In the genomic region with DNA sequence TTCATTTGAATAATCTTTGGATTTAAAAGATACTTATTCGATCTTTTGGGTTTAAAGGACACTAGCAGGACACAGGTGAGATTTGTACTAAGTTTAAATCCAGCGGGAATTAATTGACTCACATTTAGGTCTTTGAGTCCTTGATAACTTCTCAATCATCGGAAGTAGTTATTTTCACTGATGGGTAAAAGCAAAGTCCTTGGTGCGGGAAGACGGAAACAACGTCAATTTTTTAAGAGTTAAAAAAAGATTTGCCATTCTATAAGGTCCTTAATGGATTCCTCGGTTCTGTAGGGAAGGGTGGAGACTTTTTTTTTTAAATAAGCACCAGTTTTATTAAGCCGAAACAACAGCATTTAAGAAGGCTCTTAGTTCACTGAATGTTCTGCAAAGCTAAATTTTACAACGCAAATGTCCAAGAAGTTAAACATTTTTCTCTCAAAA, we compare ENCODE assay signal across 8 cellular contexts. TPM values are rescaled to one million over a fixed set of nuclear protein-coding genes. Genes with fewer than 3 reads are reported as not detected.
DNase-seq lines count a peak whose midpoint lies in the region; ATAC-seq, FAIRE-seq and TF ChIP-seq lines count a peak whose summit lies in the region.

No MANE protein-coding gene starts in this region.

- no peak for TF ChIP-seq CTCF in K562 (IDR thresholded peaks at IDR 0.05 in 2 of 3, conservative IDR thresholded peaks at IDR 0.05 in 1 of 3; ENCODE audit: insufficient read depth in 2 of 3, low read depth in 1 of 3, low read length in 3 of 3)
- no peak for TF ChIP-seq CTCF in nephron progenitor cell (IDR thresholded peaks at IDR 0.05)
- TF ChIP-seq CTCF in GM10248 (IDR thresholded peaks at IDR 0.05; ENCODE audit: control extremely low read depth, extremely low read depth, low read depth, missing control alignments): no peak

- intact Hi-C loops in activated naive CD4-positive, alpha-beta T cell treated with anti-CD3 and anti-CD28 coated beads for 36 hours (cut with micrococcal nuclease): loop anchor here (1.0 to 2.0 kb wide), 5 partner anchors 23 to 115 kb away; no protein-coding TSS in a partner anchor
- intact Hi-C loops in K562 (cut with micrococcal nuclease): loop anchor here (5.0 kb wide), 2 partner anchors 125 to 315 kb away; no protein-coding TSS in a partner anchor

- no peak overlapping the region for H2AFZ ChIP-seq in K562 (ENCODE audit: low read depth, low read length)

- no peak for DNase-seq in activated naive CD4-positive, alpha-beta T cell treated with anti-CD3 and anti-CD28 coated beads for 36 hours
- no peak for DNase-seq in activated naive CD4-positive, alpha-beta T cell treated with Interleukin-2 at 50 U/mL for 16 hours
- DNase-seq in K562 (ENCODE audit: extremely low read depth in 1 of 4, low spot score in 3 of 4): no peak
- no peak for DNase-seq in nephron progenitor cell
- DNase-seq in 8988T: no peak
- DNase-seq in GM10248 (ENCODE audit: extremely low spot score): no peak

- peaks cover 41% of the 10 kb centered on the region for H3K36me3 Mint-ChIP-seq in activated naive CD4-positive, alpha-beta T cell treated with anti-CD3 and anti-CD28 coated beads for 36 hours (ENCODE audit: low read depth)
- peaks cover 19% of the 10 kb centered on the region for H3K36me3 Mint-ChIP-seq in nephron progenitor cell (ENCODE audit: low read depth)

- peaks cover 5 to 30% of the 10 kb centered on the region in 2 experiments; a peak in 4 of 5 replicates for H3K4me1 ChIP-seq in K562 (replicated peaks in 1 of 2; ENCODE audit: control insufficient read depth in 2 of 2, insufficient read depth in 2 of 2, low read length in 2 of 2)

- in situ Hi-C loops in K562 (cut with MboI): no loop called here

- no peaks in the 10 kb centered on the region for H3K27me3 ChIP-seq in K562 (ENCODE audit: control insufficient read depth in 2 of 2, insufficient read depth in 2 of 2, low read length in 2 of 2)

- TF ChIP-seq RAD21 in K562 (CRISPR knock-in tag; conservative IDR thresholded peaks at IDR 0.05 in 1 of 2, IDR thresholded peaks at IDR 0.05 in 1 of 2): no peak

- H3K4me1 Mint-ChIP-seq in activated naive CD4-positive, alpha-beta T cell treated with anti-CD3 and anti-CD28 coated beads for 36 hours (ENCODE audit: low read depth): peaks cover 33% of the 10 kb centered on the region
- H3K4me1 Mint-ChIP-seq in nephron progenitor cell: peaks cover 49% of the 10 kb centered on the region

- peak; percentile 63 for TF ChIP-seq POLR2A in K562 (conservative IDR thresholded peaks at IDR 0.05)

- 10% methylated on average over 9 of the region's 9 CpGs for WGBS in K562 (ENCODE audit: insufficient coverage, low coverage, missing lambda C conversion rate)

- FAIRE-seq in K562 (lab: Jason Lieb, UNC): no peak

- H3K9ac ChIP-seq in K562 (ENCODE audit: insufficient read depth in 1 of 2, low read depth in 2 of 2, low read length in 2 of 2): peak overlapping the region in 1 of 2 experiments; percentile 62; a peak in 2 of 4 replicates

- no peaks in the 10 kb centered on the region for H3K9me3 Mint-ChIP-seq in activated naive CD4-positive, alpha-beta T cell treated with anti-CD3 and anti-CD28 coated beads for 36 hours
- H3K9me3 Mint-ChIP-seq in nephron progenitor cell: peaks cover 47% of the 10 kb centered on the region

- H3K9me3 ChIP-seq in K562 (replicated peaks; ENCODE audit: control insufficient read depth, insufficient read depth, low read depth, low read length): no peaks in the 10 kb centered on the region

- H3K36me3 ChIP-seq in K562 (ENCODE audit: control insufficient read depth, insufficient read depth, low read length): peaks cover 12% of the 10 kb centered on the region; the same call in 2 of the 3 replicates

- peak overlapping the region; percentile 96 for H3K27ac Mint-ChIP-seq in activated naive CD4-positive, alpha-beta T cell treated with anti-CD3 and anti-CD28 coated beads for 36 hours
- H3K27ac Mint-ChIP-seq in nephron progenitor cell: no peak overlapping the region

- ATAC-seq in HG03457 (IDR thresholded peaks at IDR 0.05; ENCODE audit: unreplicated experiment) (peak; percentile 10), K562 (no peak; the same call in 2 of the 3 replicates), HG03097 (IDR thresholded peaks at IDR 0.05; ENCODE audit: low FRiP score, unreplicated experiment) (no peak)

- peak overlapping the region; percentile 61 for H3K4me2 ChIP-seq in K562 (ENCODE audit: insufficient read depth, low read length)

- H3K4me3 Mint-ChIP-seq in activated naive CD4-positive, alpha-beta T cell treated with anti-CD3 and anti-CD28 coated beads for 36 hours: peak overlapping the region; percentile 82
- H3K4me3 Mint-ChIP-seq in nephron progenitor cell: peak overlapping the region; percentile 97

- no peak for TF ChIP-seq EP300 in K562 (IDR thresholded peaks at IDR 0.05; ENCODE audit: low read length)

- H3K27me3 Mint-ChIP-seq in activated naive CD4-positive, alpha-beta T cell treated with anti-CD3 and anti-CD28 coated beads for 36 hours (ENCODE audit: low read depth): no peaks in the 10 kb centered on the region
- peaks cover 10% of the 10 kb centered on the region for H3K27me3 Mint-ChIP-seq in nephron progenitor cell (ENCODE audit: low read depth, poor library complexity)

- H3K4me3 ChIP-seq in K562: peak overlapping the region; percentile 97; the same call in 1 of the 2 replicates

- POLR2A ChIA-PET in K562 (lab: Yijun Ruan, JAX): interaction anchor here (0.8 to 2.6 kb wide), 13 partner anchors 8 to 1051 kb away, joined by 3 to 21 read pairs (median 4); a partner anchor contains a TSS
- POLR2A ChIA-PET in GM10248 (lab: Yijun Ruan, JAX): interaction anchor here (0.6 to 5.5 kb wide), 14 partner anchors 9 to 510 kb away, joined by 3 to 35 read pairs (median 4); no protein-coding TSS in a partner anchor

- H4K20me1 ChIP-seq in K562 (replicated peaks; ENCODE audit: control insufficient read depth, insufficient read depth, low read length): peaks cover 6% of the 10 kb centered on the region; the same call in 1 of the 2 replicates

- peak overlapping the region; percentile 39; the same call in 2 of the 3 replicates for H3K27ac ChIP-seq in K562 (ENCODE audit: extremely low read depth, low read depth, low read length)

- H3K79me2 ChIP-seq in K562 (ENCODE audit: control insufficient read depth, insufficient read depth, low read length): peaks cover 46% of the 10 kb centered on the region

- CTCF ChIA-PET in activated naive CD4-positive, alpha-beta T cell treated with anti-CD3 and anti-CD28 coated beads for 36 hours (lab: Charles Lee): interaction anchor here (1.4 to 4.2 kb wide), 6 partner anchors 10 to 114 kb away, joined by 4 to 28 read pairs (median 9); no protein-coding TSS in a partner anchor
- CTCF ChIA-PET in K562 (lab: Yijun Ruan, JAX; ENCODE audit: low intra/inter-chr PET ratio) (no interaction called here), GM10248 (lab: Yijun Ruan, JAX) (interaction anchor here (1.0 to 5.6 kb wide), 3 partner anchors 13 to 28 kb away, joined by 3 to 28 read pairs (median 4); no protein-coding TSS in a partner anchor)

- no TSS peak for BruUV-seq in K562 (replicated peaks; lab: Mats Ljungman, UMichigan)

- no peaks in the 10 kb centered on the region for H3K9me1 ChIP-seq in K562 (ENCODE audit: control insufficient read depth, insufficient read depth, low read length)

TF ChIP-seq in K562, 482 proteins besides CTCF, POLR2A, EP300 and RAD21 (continues in another document):
- TF ChIP-seq, protein P1, sequence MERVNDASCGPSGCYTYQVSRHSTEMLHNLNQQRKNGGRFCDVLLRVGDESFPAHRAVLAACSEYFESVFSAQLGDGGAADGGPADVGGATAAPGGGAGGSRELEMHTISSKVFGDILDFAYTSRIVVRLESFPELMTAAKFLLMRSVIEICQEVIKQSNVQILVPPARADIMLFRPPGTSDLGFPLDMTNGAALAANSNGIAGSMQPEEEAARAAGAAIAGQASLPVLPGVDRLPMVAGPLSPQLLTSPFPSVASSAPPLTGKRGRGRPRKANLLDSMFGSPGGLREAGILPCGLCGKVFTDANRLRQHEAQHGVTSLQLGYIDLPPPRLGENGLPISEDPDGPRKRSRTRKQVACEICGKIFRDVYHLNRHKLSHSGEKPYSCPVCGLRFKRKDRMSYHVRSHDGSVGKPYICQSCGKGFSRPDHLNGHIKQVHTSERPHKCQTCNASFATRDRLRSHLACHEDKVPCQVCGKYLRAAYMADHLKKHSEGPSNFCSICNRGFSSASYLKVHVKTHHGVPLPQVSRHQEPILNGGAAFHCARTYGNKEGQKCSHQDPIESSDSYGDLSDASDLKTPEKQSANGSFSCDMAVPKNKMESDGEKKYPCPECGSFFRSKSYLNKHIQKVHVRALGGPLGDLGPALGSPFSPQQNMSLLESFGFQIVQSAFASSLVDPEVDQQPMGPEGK (CRISPR knock-in tag; IDR thresholded peaks at IDR 0.05; ENCODE audit: borderline replicate concordance): 0 out of 2 replicates have a peak, but pooled peaks have one; percentile 35
- TF ChIP-seq POLR2AphosphoS5 (IDR thresholded peaks at IDR 0.05; ENCODE audit: control insufficient read depth, insufficient read depth, low read depth, low read length) (peak; percentile 4; the same call in 1 of the 2 replicates), ESRRB (CRISPR knock-in tag; IDR thresholded peaks at IDR 0.05; ENCODE audit: borderline replicate concordance) (no peak), SUPT5H (IDR thresholded peaks at IDR 0.05) (0 out of 2 replicates have a peak, but pooled peaks have one; percentile 46), ZNF384 (IDR thresholded peaks at IDR 0.05; ENCODE audit: low read depth, low read length) (0 out of 2 replicates have a peak, but pooled peaks have one; percentile 45), ZNF41 (CRISPR knock-in tag; conservative IDR thresholded peaks at IDR 0.05) (peak; percentile 63; the same call in 1 of the 2 replicates)

RNA-seq across cellular contexts. Expression of a gene that starts 2.9 kb away (rescaled TPM):
- 1,000 to 10,000 TPM; 5,535 to 5,691 TPM for total RNA-seq in activated naive CD4-positive, alpha-beta T cell treated with anti-CD3 and anti-CD28 coated beads for 36 hours
- 101 and 112 TPM in 2 replicates for total RNA-seq in K562 (2011; cell fraction: chromatin; rRNA removed; ENCODE audit: low replicate concordance)
- total RNA-seq in K562 (2011; cell fraction: nucleolus; rRNA removed): 168 and 187 TPM in 2 replicates
- 227 and 306 TPM in 2 replicates for total RNA-seq in K562 (2011; cell fraction: nucleoplasm; rRNA removed)
- total RNA-seq in K562 (2014; rRNA removed) (1,035 and 1,094 TPM in 2 replicates), K562 (2014; rRNA removed; fragmentation: Illumina TruSeq; extraction: Trizol) (1,529 and 1,745 TPM in 2 replicates), K562 (2015; rRNA removed; fragmentation: Illumina TruSeq; extraction: Trizol) (1,145 and 1,178 TPM in 2 replicates), K562 (2021) (1,266 and 1,292 TPM in 2 replicates)
- polyA plus RNA-seq in K562 (2011; rRNA removed) (1,337 and 1,853 TPM in 2 replicates), K562 (2014; fragmentation: Illumina TruSeq; extraction: Trizol) (1,680 and 2,424 TPM in 2 replicates), K562 (2014; fragmentation: Nextera tagmentation; extraction: Ambion mirVana) (1,000 to 10,000 TPM; 1,688 to 2,035 TPM), K562 (2014; rRNA removed) (1,576 and 1,785 TPM in 2 replicates)
- polyA plus RNA-seq in K562 (2011; cell fraction: cytosol; rRNA removed): 358 and 852 TPM in 2 replicates
- 404 and 705 TPM in 2 replicates for polyA plus RNA-seq in K562 (2011; cell fraction: nucleus; rRNA removed)
- 2,539 and 2,674 TPM in 2 replicates for polyA plus RNA-seq in K562 (2012)
- polyA minus RNA-seq in K562 (2011; rRNA and poly(A)+ RNA removed): 876 and 1,337 TPM in 2 replicates
- 265 and 346 TPM in 2 replicates for polyA minus RNA-seq in K562 (2011; cell fraction: cytosol; rRNA and poly(A)+ RNA removed)
- 112 and 295 TPM in 2 replicates for polyA minus RNA-seq in K562 (2011; cell fraction: nucleus; rRNA and poly(A)+ RNA removed)
